24 cellular contexts compared by ENCODE assay signal in the genomic region with DNA sequence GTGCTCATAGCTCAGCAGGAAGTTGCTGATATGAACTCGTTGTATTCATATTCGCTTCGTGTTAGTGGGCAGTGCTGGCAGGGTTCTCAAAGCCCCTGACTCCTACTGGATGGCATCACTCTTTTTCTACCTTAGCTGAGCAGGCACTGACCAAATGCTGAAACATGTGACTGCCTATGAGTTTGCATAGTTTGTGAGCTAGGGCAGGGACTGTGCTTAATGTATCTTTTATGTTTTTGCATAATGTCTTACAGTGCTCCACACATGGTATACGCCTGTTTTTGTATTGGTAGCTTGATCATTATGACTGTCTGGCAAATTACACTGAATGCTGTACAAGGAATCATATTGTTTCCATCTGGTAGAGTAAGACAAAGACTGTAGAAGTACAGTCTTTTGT.
"Had no signal": no experiment of that assay in that cellular context is flagged by ENCODE, and none has a peak within 500 bp of the region (broad histone marks: within the 10 kb centered on the region; RNA-seq: fewer than 3 reads in every experiment).

No MANE protein-coding gene starts in this region.

- H3K4me3 Mint-ChIP-seq: activated naive CD8-positive, alpha-beta T cell; activated T-cell treated with anti-CD3 and anti-CD28 coated beads, Interleukin-2, amount 50 U/mL, for 72 hours; brain; effector memory CD8-positive, alpha-beta T cell; nephron; T-helper 2 cell treated with Interferon-gamma antibody and Interleukin-4, amounts not matched to agents 5 μg/mL and 100 μg/mL, for 36 hours had no signal

- H3K27ac ChIP-seq: esophagus muscularis mucosa, gastrocnemius medialis, hepatocyte, spleen, tibial nerve had no signal

- H3K36me3 Mint-ChIP-seq: brain had no signal

- H3K79me2 ChIP-seq: hepatocyte had no signal

- H3K36me3 ChIP-seq: esophagus muscularis mucosa, gastrocnemius medialis, spleen, tibial nerve had no signal

- H3K27me3 ChIP-seq: esophagus muscularis mucosa, gastrocnemius medialis, hepatocyte, spleen, tibial nerve had no signal

- H3K4me3 ChIP-seq: esophagus muscularis mucosa, gastrocnemius medialis, hepatocyte, spleen, tibial nerve had no signal

- H2AFZ ChIP-seq: hepatocyte had no signal

- H3K9me3 Mint-ChIP-seq: activated T-cell treated with anti-CD3 and anti-CD28 coated beads, Interleukin-2, amount 50 U/mL, for 72 hours; effector memory CD8-positive, alpha-beta T cell; nephron; T-helper 2 cell treated with Interferon-gamma antibody and Interleukin-4, amounts not matched to agents 5 μg/mL and 100 μg/mL, for 36 hours had no signal

- DNase-seq: activated CD4-positive, alpha-beta T cell treated with anti-CD3 and anti-CD28 coated beads for 4 hours; activated CD4-positive, alpha-beta T cell treated with anti-CD3 and anti-CD28 coated beads, Interleukin-2, amount 50 U/mL, for 4 hours; activated naive CD4-positive, alpha-beta T cell treated with Interleukin-2 at 50 U/mL for 16 hours; activated T-cell treated with anti-CD3 and anti-CD28 coated beads for 4 hours; activated T-cell treated with anti-CD3 and anti-CD28 coated beads, Interleukin-2, amount 50 U/mL, for 72 hours; aorta; cortex of kidney; effector memory CD8-positive, alpha-beta T cell; gastrocnemius medialis; glutamatergic neuron; islet precursor cell; left ventricle myocardium superior; posterior cingulate gyrus; right cardiac atrium; spleen; stimulated activated CD4-positive, alpha-beta T cell treated with anti-CD3 and anti-CD28 coated beads, Interleukin-2, amount 100 ng/mL, for 48 hours; stimulated activated naive CD4-positive, alpha-beta T cell treated with Interleukin-2 at 50 U/mL for 16 hours had no signal

- H3K27me3 Mint-ChIP-seq: brain; effector memory CD8-positive, alpha-beta T cell had no signal

- H3K4me1 ChIP-seq: spleen had no signal

- H3K27ac Mint-ChIP-seq: activated naive CD8-positive, alpha-beta T cell; activated T-cell treated with anti-CD3 and anti-CD28 coated beads, Interleukin-2, amount 50 U/mL, for 72 hours; effector memory CD8-positive, alpha-beta T cell; nephron; T-helper 2 cell treated with Interferon-gamma antibody and Interleukin-4, amounts not matched to agents 5 μg/mL and 100 μg/mL, for 36 hours had no signal

- H3K9me3 ChIP-seq: esophagus muscularis mucosa, gastrocnemius medialis, spleen, tibial nerve had no signal

- ATAC-seq: activated T-cell treated with anti-CD3 and anti-CD28 coated beads, Interleukin-2, amount 50 U/mL, for 72 hours; effector memory CD8-positive, alpha-beta T cell; gastrocnemius medialis; left ventricle myocardium superior; right cardiac atrium had no signal

- H3K4me2 ChIP-seq: hepatocyte had no signal
